8 cellular contexts compared by ENCODE assay signal in the genomic region with DNA sequence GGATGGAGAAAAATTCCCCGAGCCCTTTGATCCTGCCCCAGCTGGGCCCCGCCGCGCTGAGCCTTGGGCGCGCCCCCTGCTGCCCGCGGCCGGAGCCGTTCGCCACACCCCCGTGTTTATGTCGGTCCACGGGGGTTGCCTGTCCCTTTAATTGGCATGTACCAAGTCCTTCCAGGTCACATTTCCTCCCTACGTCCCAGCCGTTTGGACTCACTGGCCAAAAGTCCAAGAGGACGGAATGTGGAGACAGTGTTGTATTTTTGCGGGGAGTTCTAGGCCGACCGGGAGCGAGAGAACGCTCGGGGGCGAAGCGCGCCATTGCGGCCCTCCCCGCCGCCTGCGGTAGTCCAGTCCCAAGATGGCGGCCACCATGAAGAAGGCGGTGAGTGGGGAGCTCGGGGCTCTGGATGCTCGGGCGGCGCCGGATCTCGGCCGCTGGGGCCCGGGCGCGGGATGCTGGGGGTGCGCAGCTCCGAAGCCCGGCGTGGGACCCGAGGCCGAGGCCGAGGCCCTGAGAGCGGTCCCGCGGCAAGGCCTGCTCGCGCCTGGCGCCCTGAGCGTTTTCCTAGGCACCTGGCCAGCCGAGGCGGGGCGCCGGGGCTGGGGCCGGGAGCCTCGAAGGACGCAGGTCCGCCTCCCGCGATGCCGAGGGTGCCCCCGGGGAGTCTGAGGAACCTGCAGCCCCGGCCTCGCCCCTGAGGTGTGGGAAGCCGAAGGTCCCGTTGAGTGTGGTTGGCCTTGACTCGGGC. TPM values are rescaled to one million over a fixed set of nuclear protein-coding genes. Genes with fewer than 3 reads are reported as not detected.
DNase-seq lines count a peak whose midpoint lies in the region; ATAC-seq and TF ChIP-seq lines count a peak whose summit lies in the region.

A gene with protein sequence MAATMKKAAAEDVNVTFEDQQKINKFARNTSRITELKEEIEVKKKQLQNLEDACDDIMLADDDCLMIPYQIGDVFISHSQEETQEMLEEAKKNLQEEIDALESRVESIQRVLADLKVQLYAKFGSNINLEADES (plus strand): TSS at position 345 of the 749 bp plus-strand sequence. CDS start 14 bp downstream, at position 359.

- WGBS in liver = under 1% methylated on average over 73 of the region's 73 CpGs

- peak; percentile 82 for TF ChIP-seq CTCF in CD14-positive monocyte (IDR thresholded peaks at IDR 0.05)
- peak; percentile 63 for TF ChIP-seq CTCF in liver (IDR thresholded peaks at IDR 0.05; ENCODE audit: low read depth, low read length, missing input control)

- peaks cover 31% of the 10 kb centered on the region for H3K4me1 Mint-ChIP-seq in CD14-positive monocyte
- H3K4me1 Mint-ChIP-seq in dendritic cell treated with granulocyte-macrophage colony-stimulating factor and Interleukin-4, amounts not matched to agents 40 ng/mL and 50 ng/mL, for 4 days (ENCODE audit: low read depth) = peaks cover 36% of the 10 kb centered on the region

- H3K9me3 ChIP-seq in liver (ENCODE audit: control insufficient read depth in 4 of 4, low read length in 3 of 4) = no peaks in the 10 kb centered on the region

- peaks cover 3 to 16% (median 9%) of the 10 kb centered on the region in 4 donors for H3K4me1 ChIP-seq in liver (ENCODE audit: control insufficient read depth in 4 of 4, insufficient read depth in 4 of 4, low read length in 3 of 4)

- peak; percentile 94 for ATAC-seq in HG03457 (IDR thresholded peaks at IDR 0.05; ENCODE audit: unreplicated experiment)

- H3K36me3 Mint-ChIP-seq in CD14-positive monocyte = peaks cover 0 to 8% of the 10 kb centered on the region in 2 donors
- peaks cover 6% of the 10 kb centered on the region for H3K36me3 Mint-ChIP-seq in dendritic cell treated with granulocyte-macrophage colony-stimulating factor and Interleukin-4, amounts not matched to agents 40 ng/mL and 50 ng/mL, for 4 days (ENCODE audit: low read depth)

- DNase-seq in CD14-positive monocyte (ENCODE audit: low spot score) (peak; percentile 70), GM19240 (ENCODE audit: insufficient read length, low spot score) (peak; percentile 78), NCI-H524 treated with DMSO at 0.1 percent for 48 hours (lab: John Stamatoyannopoulos, UW) (peak; percentile 22)
- DNase-seq in activated CD4-positive, alpha-beta T cell treated with anti-CD3 and anti-CD28 coated beads, Interleukin-2, amount 50 U/mL, for 1 hour = peak; percentile 65
- peak; percentile 81 for DNase-seq in stimulated activated CD4-positive, alpha-beta T cell treated with anti-CD3 and anti-CD28 coated beads, Interleukin-4, amount 100 ng/mL, for 24 hours

- TF ChIP-seq RAD21 in liver (IDR thresholded peaks at IDR 0.05) = peak; percentile 58 to 66

- intact Hi-C loops in CD14-positive monocyte (cut with micrococcal nuclease) = loop anchor here in 1 of 2 donors (5.0 kb wide), 1 partner anchor 261 kb away; no protein-coding TSS in a partner anchor
- intact Hi-C loops in dendritic cell treated with granulocyte-macrophage colony-stimulating factor and Interleukin-4, amounts not matched to agents 40 ng/mL and 50 ng/mL, for 4 days (cut with micrococcal nuclease) = no loop called here

- H3K27me3 Mint-ChIP-seq in CD14-positive monocyte (ENCODE audit: low read depth in 3 of 3) = no peaks in the 10 kb centered on the region
- no peaks in the 10 kb centered on the region for H3K27me3 Mint-ChIP-seq in dendritic cell treated with granulocyte-macrophage colony-stimulating factor and Interleukin-4, amounts not matched to agents 40 ng/mL and 50 ng/mL, for 4 days

- H3K9ac ChIP-seq in liver (ENCODE audit: low read depth in 1 of 2, low read length in 2 of 2) = peak within 1 kb of the TSS; percentile 93 to 94

- H3K36me3 ChIP-seq in liver (ENCODE audit: control insufficient read depth in 4 of 4, insufficient read depth in 3 of 4, low read depth in 1 of 4, low read length in 3 of 4) = no peaks in the 10 kb centered on the region

- H3K27me3 ChIP-seq in liver (ENCODE audit: control insufficient read depth in 4 of 4, insufficient read depth in 4 of 4, low read length in 3 of 4) = no peaks in the 10 kb centered on the region

- peak within 1 kb of the TSS; percentile 58 to 95 (median 84) for H3K4me3 ChIP-seq in liver (ENCODE audit: low read depth in 1 of 3, low read length in 3 of 3)

- peak within 1 kb of the TSS; percentile 94 to 98 for H3K27ac ChIP-seq in liver (ENCODE audit: low read depth in 1 of 2, low read length in 2 of 2)

- H3K27ac Mint-ChIP-seq in CD14-positive monocyte = peak within 1 kb of the TSS; percentile 98 to 100 (median 100)
- H3K27ac Mint-ChIP-seq in dendritic cell treated with granulocyte-macrophage colony-stimulating factor and Interleukin-4, amounts not matched to agents 40 ng/mL and 50 ng/mL, for 4 days = peak within 1 kb of the TSS; percentile 100

- H3K9me3 Mint-ChIP-seq in CD14-positive monocyte = no peaks in the 10 kb centered on the region
- H3K9me3 Mint-ChIP-seq in dendritic cell treated with granulocyte-macrophage colony-stimulating factor and Interleukin-4, amounts not matched to agents 40 ng/mL and 50 ng/mL, for 4 days = no peaks in the 10 kb centered on the region

- H3K4me3 Mint-ChIP-seq in CD14-positive monocyte = peak within 1 kb of the TSS; percentile 81 to 97
- H3K4me3 Mint-ChIP-seq in dendritic cell treated with granulocyte-macrophage colony-stimulating factor and Interleukin-4, amounts not matched to agents 40 ng/mL and 50 ng/mL, for 4 days = peak within 1 kb of the TSS; percentile 91

TF ChIP-seq in liver, 16 proteins besides CTCF, POLR2A, EP300 and RAD21:
- TF ChIP-seq, protein P1, sequence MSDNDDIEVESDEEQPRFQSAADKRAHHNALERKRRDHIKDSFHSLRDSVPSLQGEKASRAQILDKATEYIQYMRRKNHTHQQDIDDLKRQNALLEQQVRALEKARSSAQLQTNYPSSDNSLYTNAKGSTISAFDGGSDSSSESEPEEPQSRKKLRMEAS (IDR thresholded peaks at IDR 0.05) = peak; percentile 65
- TF ChIP-seq REST (IDR thresholded peaks at IDR 0.05) (no peak), YY1 (IDR thresholded peaks at IDR 0.05) (peak; percentile 98)

RNA-seq across cellular contexts. Expression of the gene that starts here (rescaled TPM):
- polyA plus RNA-seq in CD14-positive monocyte (10 to 100 TPM; 32.1 to 49.0 TPM), liver (10 to 100 TPM; 12.9 to 13.1 TPM)
- total RNA-seq in liver = 10 to 100 TPM; 13.9 to 17.3 TPM

Comparison
In these comparisons a context has a peak if more than half of its experiments do, and no peak if none do; other contexts are left out.
1. Peak in every context shown above with its lines: DNase-seq, ATAC-seq, H3K4me3 ChIP-seq and H3K27ac ChIP-seq.
2. DNase-seq: peak in every context shown above with its lines; median percentile 81 in stimulated activated CD4-positive, alpha-beta T cell treated with anti-CD3 and anti-CD28 coated beads, Interleukin-4, amount 100 ng/mL, for 24 hours; 78 in GM19240; 70 in CD14-positive monocyte; 65 in activated CD4-positive, alpha-beta T cell treated with anti-CD3 and anti-CD28 coated beads, Interleukin-2, amount 50 U/mL, for 1 hour; 22 in NCI-H524 treated with DMSO at 0.1 percent for 48 hours.